13 cellular contexts compared by ENCODE assay signal in the genomic region with DNA sequence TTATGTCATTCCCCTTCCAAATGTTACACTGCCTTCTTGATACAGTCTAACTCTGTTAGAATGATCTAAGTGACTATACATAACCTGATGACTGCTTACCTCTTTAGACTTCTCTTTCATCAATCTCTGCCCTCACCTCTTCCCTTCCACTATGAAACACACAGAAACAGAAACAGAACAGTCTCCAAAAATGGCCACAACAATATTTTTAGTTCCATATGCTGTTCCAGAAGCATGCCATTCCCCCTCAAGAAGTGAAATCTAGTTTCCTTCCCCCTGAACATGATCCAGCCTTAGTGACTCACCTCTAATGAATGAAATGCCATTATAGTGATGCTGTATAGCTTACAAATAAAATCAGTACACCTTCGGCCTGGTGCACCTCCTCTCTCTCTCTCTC.
DNase-seq lines count a peak whose midpoint lies in the region; ATAC-seq and TF ChIP-seq lines count a peak whose summit lies in the region.
"Had no signal": no experiment of that assay in that cellular context is flagged by ENCODE, and none has a peak within 500 bp of the region (broad histone marks: within the 10 kb centered on the region; RNA-seq: fewer than 3 reads in every experiment).

No MANE protein-coding gene starts in this region.

- H3K9ac ChIP-seq in OCI-LY3 (ENCODE audit: low read length) (no peak overlapping the region), fibroblast of lung (ENCODE audit: insufficient read depth, low read length) (no peak overlapping the region)

- no peak for TF ChIP-seq CTCF in AG04450 (IDR thresholded peaks at IDR 0.05; ENCODE audit: low read depth, low read length)
- TF ChIP-seq CTCF in OCI-LY3 (IDR thresholded peaks at IDR 0.05; ENCODE audit: low read depth, low read length) = no peak
- no peak for TF ChIP-seq CTCF in fibroblast of lung (conservative IDR thresholded peaks at IDR 0.05 in 1 of 2, IDR thresholded peaks at IDR 0.05 in 1 of 2; ENCODE audit: low read depth in 1 of 2, low read length in 2 of 2)
- TF ChIP-seq CTCF in tibial nerve (IDR thresholded peaks at IDR 0.05) = no peak

- peaks cover 16% of the 10 kb centered on the region for H3K4me1 ChIP-seq in OCI-LY3 (ENCODE audit: low read length)
- no peaks in the 10 kb centered on the region for H3K4me1 ChIP-seq in fibroblast of lung (ENCODE audit: control insufficient read depth, extremely low read depth, insufficient read depth, low read length)
- H3K4me1 ChIP-seq in tibial nerve = peaks cover 0 to 6% (median 0%) of the 10 kb centered on the region in 4 donors

- H3K27ac ChIP-seq in AG04450 (ENCODE audit: low read depth, low read length) (no peak overlapping the region), OCI-LY3 (ENCODE audit: low read length) (no peak overlapping the region), fibroblast of lung (ENCODE audit: insufficient read depth, low read length) (peak overlapping the region; percentile 44), tibial nerve (no peak overlapping the region)

- 73 to 82% methylated on average over 1 of the region's 1 CpG for WGBS in tibial nerve, 2 donors

- POLR2A ChIA-PET in AG04450 (lab: Yijun Ruan, JAX) = no interaction called here

- CTCF ChIA-PET in AG04450 (lab: Charles Lee) = no interaction called here

- H2AFZ ChIP-seq in OCI-LY3 (ENCODE audit: low read depth, low read length) (peak overlapping the region; percentile 79), fibroblast of lung (ENCODE audit: low read length) (peak overlapping the region; percentile 51)

- H3K36me3 ChIP-seq in OCI-LY3 (replicated peaks; ENCODE audit: low read depth, low read length) (no peaks in the 10 kb centered on the region), fibroblast of lung (ENCODE audit: control insufficient read depth, insufficient read depth, low read length) (no peaks in the 10 kb centered on the region), tibial nerve (no peaks in the 10 kb centered on the region)

- ATAC-seq in GM21619 (IDR thresholded peaks at IDR 0.05; ENCODE audit: unreplicated experiment) = peak; percentile 40
- ATAC-seq in activated CD4-positive, CD25-positive, alpha-beta regulatory T cell treated with anti-CD3 and anti-CD28 coated beads, Interleukin-2, amount 50 U/mL, for 24 hours = no peak
- ATAC-seq: stimulated activated naive CD8-positive, alpha-beta T cell treated with anti-CD3 and anti-CD28 coated beads, Interleukin-15, amount 100 ng/mL, for 72 hours had no signal

- no peaks in the 10 kb centered on the region for H3K9me3 ChIP-seq in AG04450 (ENCODE audit: control insufficient read depth, insufficient read depth, low read length)
- no peaks in the 10 kb centered on the region for H3K9me3 ChIP-seq in OCI-LY3 (ENCODE audit: insufficient read depth, low read length)
- H3K9me3 ChIP-seq in fibroblast of lung (ENCODE audit: control insufficient read depth, insufficient read depth, low read depth, low read length) = no peaks in the 10 kb centered on the region
- H3K9me3 ChIP-seq in tibial nerve = peaks cover 0 to 14% (median 0%) of the 10 kb centered on the region in 4 donors

- TF ChIP-seq EP300 in tibial nerve (IDR thresholded peaks at IDR 0.05) = no peak

- peak; percentile 37 for DNase-seq in AG04450 (ENCODE audit: low read depth, low spot score)
- DNase-seq in fibroblast of lung (ENCODE audit: low read depth in 2 of 2) = peak; percentile 65 to 90
- no peak for DNase-seq in tibial nerve (ENCODE audit: low spot score in 2 of 2)
- DNase-seq in activated naive CD4-positive, alpha-beta T cell treated with Interleukin-2 at 50 U/mL for 16 hours = no peak
- no peak for DNase-seq in iPS-NIHi7 (ENCODE audit: extremely low spot score)
- DNase-seq: C1 segment of cervical spinal cord; Karpas-422; NCI-H524; small intestine; stimulated activated naive CD8-positive, alpha-beta T cell treated with anti-CD3 and anti-CD28 coated beads, Interleukin-15, amount 100 ng/mL, for 72 hours had no signal

- H3K27me3 ChIP-seq in AG04450 (ENCODE audit: control insufficient read depth, insufficient read depth, low read length) = no peaks in the 10 kb centered on the region
- H3K27me3 ChIP-seq in OCI-LY3 (ENCODE audit: low read depth, low read length) = no peaks in the 10 kb centered on the region
- no peaks in the 10 kb centered on the region for H3K27me3 ChIP-seq in fibroblast of lung (ENCODE audit: control insufficient read depth, insufficient read depth, low read length)
- H3K27me3 ChIP-seq in tibial nerve = no peaks in the 10 kb centered on the region

- H3K4me3 ChIP-seq in AG04450 (ENCODE audit: low read depth, low read length) = peak overlapping the region; percentile 2; the same call in 1 of the 2 replicates
- H3K4me3 ChIP-seq in OCI-LY3 (ENCODE audit: low read length) = no peak overlapping the region
- H3K4me3 ChIP-seq in fibroblast of lung (replicated peaks in 1 of 4; ENCODE audit: control extremely low read depth in 1 of 4, insufficient read depth in 1 of 4, low read depth in 3 of 4, low read length in 4 of 4) = no peak overlapping the region
- H3K4me3 ChIP-seq in tibial nerve = no peak overlapping the region

- H3K79me2 ChIP-seq in OCI-LY3 (ENCODE audit: low read length) = no peaks in the 10 kb centered on the region
- no peaks in the 10 kb centered on the region for H3K79me2 ChIP-seq in fibroblast of lung (ENCODE audit: control insufficient read depth, insufficient read depth, low read length)

- H3K4me2 ChIP-seq in OCI-LY3 (ENCODE audit: low read length) (peak overlapping the region; percentile 38), fibroblast of lung (ENCODE audit: extremely low read depth, insufficient read depth, low read length) (peak overlapping the region; percentile 82)

- H4K20me1 ChIP-seq in OCI-LY3 (ENCODE audit: insufficient read depth, low read length) (no peaks in the 10 kb centered on the region), fibroblast of lung (ENCODE audit: control insufficient read depth, extremely low read depth, insufficient read depth, low read length) (no peaks in the 10 kb centered on the region)

- TF ChIP-seq POLR2A in tibial nerve (IDR thresholded peaks at IDR 0.05) = no peak

Comparison
In these comparisons a context has a peak if more than half of its experiments do, and no peak if none do; other contexts are left out.
1. DNase-seq: peak in AG04450 (single experiment) and fibroblast of lung (2 of 2); none in tibial nerve (0 of 2), activated naive CD4-positive, alpha-beta T cell treated with Interleukin-2 at 50 U/mL for 16 hours (single experiment) and iPS-NIHi7 (single experiment).